ENCODE assay signal across 16 cellular contexts in genomic region chr12:14999421-15000047, GRCh38. TPM values are rescaled to one million over a fixed set of nuclear protein-coding genes. Genes with fewer than 3 reads are reported as not detected.
A peak's percentile ranks its signal among the peaks of the same experiment; 100 is the strongest.
DNase-seq lines count a peak whose midpoint lies in the region; ATAC-seq and TF ChIP-seq lines count a peak whose summit lies in the region.
"Had no signal": no experiment of that assay in that cellular context is flagged by ENCODE, and none has a peak within 500 bp of the region (broad histone marks: within the 10 kb centered on the region; RNA-seq: fewer than 3 reads in every experiment).

No MANE protein-coding gene starts in this region.

- DNase-seq in activated T-cell treated with anti-CD3 and anti-CD28 coated beads, Interleukin-2, amount 50 U/mL, for 72 hours, result no peak
- no peak for DNase-seq in activated T-cell treated with anti-CD3 and anti-CD28 coated beads, Interleukin-2, amount 50 U/mL, for 4 hours
- DNase-seq in amniotic epithelial cell (ENCODE audit: low read depth) (peak; percentile 42), globus pallidus (ENCODE audit: low spot score) (peak; percentile 10), vagina (ENCODE audit: extremely low spot score in 2 of 2) (no peak), posterior vena cava (ENCODE audit: low spot score) (no peak), cerebellar cortex (ENCODE audit: low spot score) (no peak)
- DNase-seq: activated CD8-positive, alpha-beta memory T cell treated with anti-CD3 and anti-CD28 coated beads, Interleukin-2, amount 10 ng/mL, durations not matched to agents 7 days and 5 days; activated naive CD4-positive, alpha-beta T cell treated with anti-CD3 and anti-CD28 coated beads, Interleukin-2, amount 10 ng/mL, durations not matched to agents 7 days and 5 days; cerebellar nuclear complex; DMS79 treated with DMSO at 0.1 percent for 48 hours; NCI-H1930; occipital lobe had no signal

- peaks cover 24% of the 10 kb centered on the region for H3K4me1 ChIP-seq in vagina
- H3K4me1 ChIP-seq: SJSA1 had no signal

- H3K27me3 Mint-ChIP-seq in activated T-cell treated with anti-CD3 and anti-CD28 coated beads, Interleukin-2, amount 50 U/mL, for 72 hours (ENCODE audit: low read depth), result peaks cover 22% of the 10 kb centered on the region
- peaks cover 11% of the 10 kb centered on the region for H3K27me3 Mint-ChIP-seq in activated T-cell treated with anti-CD3 and anti-CD28 coated beads, Interleukin-2, amount 50 U/mL, for 4 hours (ENCODE audit: low read depth)

- H3K36me3 Mint-ChIP-seq in activated T-cell treated with anti-CD3 and anti-CD28 coated beads, Interleukin-2, amount 50 U/mL, for 72 hours (ENCODE audit: insufficient read depth in 2 of 2), result no peaks in the 10 kb centered on the region
- H3K36me3 Mint-ChIP-seq in activated T-cell treated with anti-CD3 and anti-CD28 coated beads, Interleukin-2, amount 50 U/mL, for 4 hours (ENCODE audit: insufficient read depth), result no peaks in the 10 kb centered on the region
- H3K36me3 Mint-ChIP-seq: activated CD8-positive, alpha-beta memory T cell treated with anti-CD3 and anti-CD28 coated beads, Interleukin-2, amount 10 ng/mL, durations not matched to agents 7 days and 5 days; activated naive CD4-positive, alpha-beta T cell treated with anti-CD3 and anti-CD28 coated beads, Interleukin-2, amount 10 ng/mL, durations not matched to agents 7 days and 5 days had no signal

- no peaks in the 10 kb centered on the region for H3K9me3 Mint-ChIP-seq in activated T-cell treated with anti-CD3 and anti-CD28 coated beads, Interleukin-2, amount 50 U/mL, for 72 hours
- no peaks in the 10 kb centered on the region for H3K9me3 Mint-ChIP-seq in activated T-cell treated with anti-CD3 and anti-CD28 coated beads, Interleukin-2, amount 50 U/mL, for 4 hours
- H3K9me3 Mint-ChIP-seq: activated naive CD4-positive, alpha-beta T cell treated with anti-CD3 and anti-CD28 coated beads, Interleukin-2, amount 10 ng/mL, durations not matched to agents 7 days and 5 days had no signal

- peak overlapping the region; percentile 72 for H3K27ac Mint-ChIP-seq in activated T-cell treated with anti-CD3 and anti-CD28 coated beads, Interleukin-2, amount 50 U/mL, for 72 hours
- H3K27ac Mint-ChIP-seq: activated CD8-positive, alpha-beta memory T cell treated with anti-CD3 and anti-CD28 coated beads, Interleukin-2, amount 10 ng/mL, durations not matched to agents 7 days and 5 days; activated naive CD4-positive, alpha-beta T cell treated with anti-CD3 and anti-CD28 coated beads, Interleukin-2, amount 10 ng/mL, durations not matched to agents 7 days and 5 days had no signal

- no peak for TF ChIP-seq CTCF in vagina (IDR thresholded peaks at IDR 0.05)

- no peak overlapping the region for H3K4me3 Mint-ChIP-seq in activated T-cell treated with anti-CD3 and anti-CD28 coated beads, Interleukin-2, amount 50 U/mL, for 72 hours
- no peak overlapping the region for H3K4me3 Mint-ChIP-seq in activated T-cell treated with anti-CD3 and anti-CD28 coated beads, Interleukin-2, amount 50 U/mL, for 4 hours
- H3K4me3 Mint-ChIP-seq: activated CD8-positive, alpha-beta memory T cell treated with anti-CD3 and anti-CD28 coated beads, Interleukin-2, amount 10 ng/mL, durations not matched to agents 7 days and 5 days; activated naive CD4-positive, alpha-beta T cell treated with anti-CD3 and anti-CD28 coated beads, Interleukin-2, amount 10 ng/mL, durations not matched to agents 7 days and 5 days had no signal

- no peak overlapping the region for H3K4me3 ChIP-seq in vagina
- H3K4me3 ChIP-seq: SJSA1 had no signal

- H3K27ac ChIP-seq in vagina, result peak overlapping the region; percentile 61
- H3K27ac ChIP-seq: SJSA1 had no signal

- no peaks in the 10 kb centered on the region for H3K36me3 ChIP-seq in vagina
- H3K36me3 ChIP-seq: SJSA1 had no signal

- no peaks in the 10 kb centered on the region for H3K9me3 ChIP-seq in vagina
- H3K9me3 ChIP-seq: SJSA1 had no signal

- no peak for ATAC-seq in activated T-cell treated with anti-CD3 and anti-CD28 coated beads, Interleukin-2, amount 50 U/mL, for 72 hours (replicated peaks in 1 of 2)
- ATAC-seq in activated T-cell treated with anti-CD3 and anti-CD28 coated beads, Interleukin-2, amount 50 U/mL, for 4 hours, result no peak
- no peak for ATAC-seq in HG02884 (IDR thresholded peaks at IDR 0.05; ENCODE audit: unreplicated experiment)
- ATAC-seq: activated CD8-positive, alpha-beta memory T cell treated with anti-CD3 and anti-CD28 coated beads, Interleukin-2, amount 10 ng/mL, durations not matched to agents 7 days and 5 days had no signal

- no peak for TF ChIP-seq POLR2A in vagina (IDR thresholded peaks at IDR 0.05)

- intact Hi-C loops in vagina (cut with DNase I) (loop anchor here (5.0 to 10.0 kb wide), 2 partner anchors 152 to 255 kb away; no protein-coding TSS in a partner anchor), posterior vena cava (cut with DNase I) (loop anchor here (5.0 to 10.0 kb wide), 3 partner anchors 157 to 275 kb away; partner anchors contain the start of genes ART4 (in 1 of the 2) and RERG (in 1 of the 2))

- no peaks in the 10 kb centered on the region for H3K27me3 ChIP-seq in vagina

- peaks cover 12% of the 10 kb centered on the region for H3K4me1 Mint-ChIP-seq in activated T-cell treated with anti-CD3 and anti-CD28 coated beads, Interleukin-2, amount 50 U/mL, for 72 hours (ENCODE audit: low read depth)
- peaks cover 13% of the 10 kb centered on the region for H3K4me1 Mint-ChIP-seq in activated T-cell treated with anti-CD3 and anti-CD28 coated beads, Interleukin-2, amount 50 U/mL, for 4 hours (ENCODE audit: low read depth)

RNA-seq across cellular contexts. Expression of gene PDE6H, which starts 26.7 kb away (rescaled TPM):
- total RNA-seq in activated T-cell treated with anti-CD3 and anti-CD28 coated beads, Interleukin-2, amount 50 U/mL, for 72 hours, result not detected
- total RNA-seq in activated T-cell treated with anti-CD3 and anti-CD28 coated beads, Interleukin-2, amount 50 U/mL, for 4 hours, result not detected
- total RNA-seq in vagina (not detected), posterior vena cava (not detected)
- total RNA-seq: activated CD8-positive, alpha-beta memory T cell treated with anti-CD3 and anti-CD28 coated beads, Interleukin-2, amount 10 ng/mL, durations not matched to agents 7 days and 5 days; mesenteric fat pad; occipital lobe; SJSA1 had no signal

RNA-seq across cellular contexts. Expression of gene ARHGDIB, which starts 38.1 kb away (rescaled TPM):
- 100 to 1,000 TPM; 402 to 450 TPM for total RNA-seq in activated T-cell treated with anti-CD3 and anti-CD28 coated beads, Interleukin-2, amount 50 U/mL, for 72 hours
- 100 to 1,000 TPM; 241 to 278 (median 247) TPM for total RNA-seq in activated T-cell treated with anti-CD3 and anti-CD28 coated beads, Interleukin-2, amount 50 U/mL, for 4 hours
- total RNA-seq in vagina (153 TPM), posterior vena cava (100 to 1,000 TPM in 1 of 2 donors, 10 to 100 TPM in 1; 96.6 to 157 TPM)

Comparison
In these comparisons a context has a peak if more than half of its experiments do, and no peak if none do; other contexts are left out.
1. DNase-seq: peak in amniotic epithelial cell (single experiment) and globus pallidus (single experiment); none in activated T-cell treated with anti-CD3 and anti-CD28 coated beads, Interleukin-2, amount 50 U/mL, for 72 hours (0 of 2), activated T-cell treated with anti-CD3 and anti-CD28 coated beads, Interleukin-2, amount 50 U/mL, for 4 hours (single experiment), vagina (0 of 2), posterior vena cava (single experiment) and cerebellar cortex (single experiment).